Comparison of ENCODE assay signal across 10 cellular contexts in genomic region chr13:66937423-66937822, GRCh38.
"Had no signal": no experiment of that assay in that cellular context is flagged by ENCODE, and none has a peak within 500 bp of the region (broad histone marks: within the 10 kb centered on the region; RNA-seq: fewer than 3 reads in every experiment).

No MANE protein-coding gene starts in this region.

- DNase-seq: H7, HFFc6, IMR-90, KBM-7 had no signal

- H3K4me1 ChIP-seq: HAP-1 had no signal

- H2AFZ ChIP-seq: GM23338 had no signal

- H3K9me3 ChIP-seq: HAP-1 had no signal

- H3K36me3 ChIP-seq: HAP-1 had no signal

- H3K4me3 ChIP-seq: GM23338, HAP-1 had no signal

- H3K9ac ChIP-seq: KMS-11 had no signal

- FAIRE-seq: H1, HTR-8/SVneo had no signal

- ATAC-seq: GM23338, HCT116 had no signal

- H3K4me2 ChIP-seq: GM23338, KMS-11 had no signal

- H3K27ac ChIP-seq: KMS-11 had no signal
